Comparison of ENCODE assay signal across 2 cellular contexts in the genomic region with DNA sequence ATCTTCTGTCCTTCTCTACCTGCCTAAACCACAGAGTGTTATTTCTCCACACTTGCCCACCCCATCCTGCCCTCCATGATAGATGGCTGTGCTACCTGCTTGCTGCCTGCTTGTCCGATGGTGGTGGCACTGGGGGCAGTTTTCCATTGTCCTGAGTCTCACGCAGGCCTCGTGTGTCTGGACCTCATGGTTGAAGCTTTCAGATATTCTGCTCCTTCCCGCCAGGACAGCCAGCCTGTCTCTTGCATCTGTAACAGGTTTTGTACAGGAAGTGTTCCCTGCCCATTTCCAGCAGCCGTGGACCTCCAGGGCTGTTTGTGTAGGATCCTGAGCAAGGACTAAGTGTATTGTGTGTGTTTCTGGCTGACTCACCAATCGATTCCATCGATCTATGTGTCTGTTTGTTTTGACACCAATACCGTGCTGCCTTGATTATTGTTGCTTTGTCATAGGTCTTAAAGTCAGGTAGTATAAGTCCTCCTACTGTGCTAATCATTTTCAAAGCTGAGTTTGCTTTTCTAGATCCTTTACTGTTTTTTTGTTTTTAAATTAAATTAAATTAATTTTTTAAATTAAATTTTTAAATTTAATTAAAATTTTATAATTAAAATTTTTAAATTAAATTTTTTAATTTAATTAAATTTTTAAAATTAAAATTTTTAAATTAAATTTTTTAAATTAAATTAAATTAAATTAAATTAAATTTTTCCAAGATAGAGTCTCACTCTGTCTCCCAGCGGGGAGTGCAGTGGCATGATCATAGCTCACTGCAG.
TF ChIP-seq lines count a peak whose summit lies in the region.

No MANE protein-coding gene starts in this region.

TF ChIP-seq in Ishikawa, 13 proteins besides CTCF, POLR2A, EP300 and RAD21 (continued from another document):
- TF ChIP-seq, protein P1, sequence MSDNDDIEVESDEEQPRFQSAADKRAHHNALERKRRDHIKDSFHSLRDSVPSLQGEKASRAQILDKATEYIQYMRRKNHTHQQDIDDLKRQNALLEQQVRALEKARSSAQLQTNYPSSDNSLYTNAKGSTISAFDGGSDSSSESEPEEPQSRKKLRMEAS (IDR thresholded peaks at IDR 0.05) = peak; percentile 33; the same call in 1 of the 2 replicates

TF ChIP-seq in HepG2, 621 proteins besides CTCF, POLR2A, EP300 and RAD21 (continued from another document and continues in another):
- TF ChIP-seq, protein P2, sequence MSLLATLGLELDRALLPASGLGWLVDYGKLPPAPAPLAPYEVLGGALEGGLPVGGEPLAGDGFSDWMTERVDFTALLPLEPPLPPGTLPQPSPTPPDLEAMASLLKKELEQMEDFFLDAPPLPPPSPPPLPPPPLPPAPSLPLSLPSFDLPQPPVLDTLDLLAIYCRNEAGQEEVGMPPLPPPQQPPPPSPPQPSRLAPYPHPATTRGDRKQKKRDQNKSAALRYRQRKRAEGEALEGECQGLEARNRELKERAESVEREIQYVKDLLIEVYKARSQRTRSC (CRISPR knock-in tag; IDR thresholded peaks at IDR 0.05; ENCODE audit: low read depth) = no peak
- peak; percentile 38; the same call in 1 of the 2 replicates for TF ChIP-seq ZMAT3 (CRISPR knock-in tag; conservative IDR thresholded peaks at IDR 0.05)
- TF ChIP-seq HOXA3 (CRISPR knock-in tag; IDR thresholded peaks at IDR 0.05) = peak; percentile 76; the same call in 1 of the 2 replicates
- TF ChIP-seq FOXJ3 (CRISPR knock-in tag; IDR thresholded peaks at IDR 0.05; ENCODE audit: borderline replicate concordance) = peak; percentile 89; the same call in 1 of the 2 replicates
- peak; percentile 38; the same call in 1 of the 2 replicates for TF ChIP-seq ZNF432 (CRISPR knock-in tag; IDR thresholded peaks at IDR 0.05; ENCODE audit: borderline replicate concordance)
- TF ChIP-seq ZNF256 (CRISPR knock-in tag; conservative IDR thresholded peaks at IDR 0.05) = no peak
- TF ChIP-seq, protein P3, sequence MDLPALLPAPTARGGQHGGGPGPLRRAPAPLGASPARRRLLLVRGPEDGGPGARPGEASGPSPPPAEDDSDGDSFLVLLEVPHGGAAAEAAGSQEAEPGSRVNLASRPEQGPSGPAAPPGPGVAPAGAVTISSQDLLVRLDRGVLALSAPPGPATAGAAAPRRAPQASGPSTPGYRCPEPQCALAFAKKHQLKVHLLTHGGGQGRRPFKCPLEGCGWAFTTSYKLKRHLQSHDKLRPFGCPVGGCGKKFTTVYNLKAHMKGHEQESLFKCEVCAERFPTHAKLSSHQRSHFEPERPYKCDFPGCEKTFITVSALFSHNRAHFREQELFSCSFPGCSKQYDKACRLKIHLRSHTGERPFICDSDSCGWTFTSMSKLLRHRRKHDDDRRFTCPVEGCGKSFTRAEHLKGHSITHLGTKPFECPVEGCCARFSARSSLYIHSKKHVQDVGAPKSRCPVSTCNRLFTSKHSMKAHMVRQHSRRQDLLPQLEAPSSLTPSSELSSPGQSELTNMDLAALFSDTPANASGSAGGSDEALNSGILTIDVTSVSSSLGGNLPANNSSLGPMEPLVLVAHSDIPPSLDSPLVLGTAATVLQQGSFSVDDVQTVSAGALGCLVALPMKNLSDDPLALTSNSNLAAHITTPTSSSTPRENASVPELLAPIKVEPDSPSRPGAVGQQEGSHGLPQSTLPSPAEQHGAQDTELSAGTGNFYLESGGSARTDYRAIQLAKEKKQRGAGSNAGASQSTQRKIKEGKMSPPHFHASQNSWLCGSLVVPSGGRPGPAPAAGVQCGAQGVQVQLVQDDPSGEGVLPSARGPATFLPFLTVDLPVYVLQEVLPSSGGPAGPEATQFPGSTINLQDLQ (CRISPR knock-in tag; IDR thresholded peaks at IDR 0.05) = no peak
- no peak for TF ChIP-seq PAF1 (CRISPR knock-in tag; IDR thresholded peaks at IDR 0.05)
- TF ChIP-seq, protein P4, sequence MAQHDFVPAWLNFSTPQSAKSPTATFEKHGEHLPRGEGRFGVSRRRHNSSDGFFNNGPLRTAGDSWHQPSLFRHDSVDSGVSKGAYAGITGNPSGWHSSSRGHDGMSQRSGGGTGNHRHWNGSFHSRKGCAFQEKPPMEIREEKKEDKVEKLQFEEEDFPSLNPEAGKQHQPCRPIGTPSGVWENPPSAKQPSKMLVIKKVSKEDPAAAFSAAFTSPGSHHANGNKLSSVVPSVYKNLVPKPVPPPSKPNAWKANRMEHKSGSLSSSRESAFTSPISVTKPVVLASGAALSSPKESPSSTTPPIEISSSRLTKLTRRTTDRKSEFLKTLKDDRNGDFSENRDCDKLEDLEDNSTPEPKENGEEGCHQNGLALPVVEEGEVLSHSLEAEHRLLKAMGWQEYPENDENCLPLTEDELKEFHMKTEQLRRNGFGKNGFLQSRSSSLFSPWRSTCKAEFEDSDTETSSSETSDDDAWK (CRISPR knock-in tag; IDR thresholded peaks at IDR 0.05) = no peak
- no peak for TF ChIP-seq NR1H2 (CRISPR knock-in tag; IDR thresholded peaks at IDR 0.05; ENCODE audit: borderline replicate concordance, low read depth)
- TF ChIP-seq PHB2 (IDR thresholded peaks at IDR 0.05; ENCODE audit: partially characterized antibody) = no peak
- peak; percentile 66; the same call in 1 of the 2 replicates for TF ChIP-seq ERF (CRISPR knock-in tag; IDR thresholded peaks at IDR 0.05)
- TF ChIP-seq, protein P5, sequence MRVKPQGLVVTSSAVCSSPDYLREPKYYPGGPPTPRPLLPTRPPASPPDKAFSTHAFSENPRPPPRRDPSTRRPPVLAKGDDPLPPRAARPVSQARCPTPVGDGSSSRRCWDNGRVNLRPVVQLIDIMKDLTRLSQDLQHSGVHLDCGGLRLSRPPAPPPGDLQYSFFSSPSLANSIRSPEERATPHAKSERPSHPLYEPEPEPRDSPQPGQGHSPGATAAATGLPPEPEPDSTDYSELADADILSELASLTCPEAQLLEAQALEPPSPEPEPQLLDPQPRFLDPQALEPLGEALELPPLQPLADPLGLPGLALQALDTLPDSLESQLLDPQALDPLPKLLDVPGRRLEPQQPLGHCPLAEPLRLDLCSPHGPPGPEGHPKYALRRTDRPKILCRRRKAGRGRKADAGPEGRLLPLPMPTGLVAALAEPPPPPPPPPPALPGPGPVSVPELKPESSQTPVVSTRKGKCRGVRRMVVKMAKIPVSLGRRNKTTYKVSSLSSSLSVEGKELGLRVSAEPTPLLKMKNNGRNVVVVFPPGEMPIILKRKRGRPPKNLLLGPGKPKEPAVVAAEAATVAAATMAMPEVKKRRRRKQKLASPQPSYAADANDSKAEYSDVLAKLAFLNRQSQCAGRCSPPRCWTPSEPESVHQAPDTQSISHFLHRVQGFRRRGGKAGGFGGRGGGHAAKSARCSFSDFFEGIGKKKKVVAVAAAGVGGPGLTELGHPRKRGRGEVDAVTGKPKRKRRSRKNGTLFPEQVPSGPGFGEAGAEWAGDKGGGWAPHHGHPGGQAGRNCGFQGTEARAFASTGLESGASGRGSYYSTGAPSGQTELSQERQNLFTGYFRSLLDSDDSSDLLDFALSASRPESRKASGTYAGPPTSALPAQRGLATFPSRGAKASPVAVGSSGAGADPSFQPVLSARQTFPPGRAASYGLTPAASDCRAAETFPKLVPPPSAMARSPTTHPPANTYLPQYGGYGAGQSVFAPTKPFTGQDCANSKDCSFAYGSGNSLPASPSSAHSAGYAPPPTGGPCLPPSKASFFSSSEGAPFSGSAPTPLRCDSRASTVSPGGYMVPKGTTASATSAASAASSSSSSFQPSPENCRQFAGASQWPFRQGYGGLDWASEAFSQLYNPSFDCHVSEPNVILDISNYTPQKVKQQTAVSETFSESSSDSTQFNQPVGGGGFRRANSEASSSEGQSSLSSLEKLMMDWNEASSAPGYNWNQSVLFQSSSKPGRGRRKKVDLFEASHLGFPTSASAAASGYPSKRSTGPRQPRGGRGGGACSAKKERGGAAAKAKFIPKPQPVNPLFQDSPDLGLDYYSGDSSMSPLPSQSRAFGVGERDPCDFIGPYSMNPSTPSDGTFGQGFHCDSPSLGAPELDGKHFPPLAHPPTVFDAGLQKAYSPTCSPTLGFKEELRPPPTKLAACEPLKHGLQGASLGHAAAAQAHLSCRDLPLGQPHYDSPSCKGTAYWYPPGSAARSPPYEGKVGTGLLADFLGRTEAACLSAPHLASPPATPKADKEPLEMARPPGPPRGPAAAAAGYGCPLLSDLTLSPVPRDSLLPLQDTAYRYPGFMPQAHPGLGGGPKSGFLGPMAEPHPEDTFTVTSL (CRISPR knock-in tag; IDR thresholded peaks at IDR 0.05; ENCODE audit: borderline replicate concordance) = peak; percentile 97
- no peak for TF ChIP-seq ZNF530 (CRISPR knock-in tag; IDR thresholded peaks at IDR 0.05; ENCODE audit: low read depth)
- TF ChIP-seq, protein P6, sequence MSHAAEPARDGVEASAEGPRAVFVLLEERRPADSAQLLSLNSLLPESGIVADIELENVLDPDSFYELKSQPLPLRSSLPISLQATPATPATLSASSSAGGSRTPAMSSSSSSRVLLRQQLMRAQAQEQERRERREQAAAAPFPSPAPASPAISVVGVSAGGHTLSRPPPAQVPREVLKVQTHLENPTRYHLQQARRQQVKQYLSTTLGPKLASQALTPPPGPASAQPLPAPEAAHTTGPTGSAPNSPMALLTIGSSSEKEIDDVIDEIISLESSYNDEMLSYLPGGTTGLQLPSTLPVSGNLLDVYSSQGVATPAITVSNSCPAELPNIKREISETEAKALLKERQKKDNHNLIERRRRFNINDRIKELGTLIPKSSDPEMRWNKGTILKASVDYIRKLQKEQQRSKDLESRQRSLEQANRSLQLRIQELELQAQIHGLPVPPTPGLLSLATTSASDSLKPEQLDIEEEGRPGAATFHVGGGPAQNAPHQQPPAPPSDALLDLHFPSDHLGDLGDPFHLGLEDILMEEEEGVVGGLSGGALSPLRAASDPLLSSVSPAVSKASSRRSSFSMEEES (CRISPR knock-in tag; IDR thresholded peaks at IDR 0.05) = peak; percentile 54; the same call in 1 of the 2 replicates
- TF ChIP-seq YY1 (IDR thresholded peaks at IDR 0.05; ENCODE audit: insufficient read depth, insufficient replicate concordance, low read depth, low read length) = peak; percentile 14
- peak; percentile 81 for TF ChIP-seq MED1 (CRISPR knock-in tag; IDR thresholded peaks at IDR 0.05)
- peak; percentile 61; the same call in 1 of the 2 replicates for TF ChIP-seq MEF2D (CRISPR knock-in tag; IDR thresholded peaks at IDR 0.05)
- no peak for TF ChIP-seq IKZF4 (CRISPR knock-in tag; IDR thresholded peaks at IDR 0.05; ENCODE audit: borderline replicate concordance, low read depth, not compliant biosample characterization)
- TF ChIP-seq ZBTB8A (CRISPR knock-in tag; IDR thresholded peaks at IDR 0.05; ENCODE audit: borderline replicate concordance, low read depth) = no peak
- no peak for TF ChIP-seq ZZZ3 (CRISPR knock-in tag; IDR thresholded peaks at IDR 0.05; ENCODE audit: borderline replicate concordance)
- no peak for TF ChIP-seq PCBP2 (optimal IDR thresholded peaks at IDR 0.05; ENCODE audit: low read depth, low read length, poor library complexity, severe bottlenecking)
- no peak for TF ChIP-seq SOX6 (IDR thresholded peaks at IDR 0.05)
- peak; percentile 99 for TF ChIP-seq SOX6 (CRISPR knock-in tag; IDR thresholded peaks at IDR 0.05)
- peak; percentile 64; the same call in 1 of the 2 replicates for TF ChIP-seq NCOA2 (CRISPR knock-in tag; IDR thresholded peaks at IDR 0.05)
- TF ChIP-seq, protein P7, sequence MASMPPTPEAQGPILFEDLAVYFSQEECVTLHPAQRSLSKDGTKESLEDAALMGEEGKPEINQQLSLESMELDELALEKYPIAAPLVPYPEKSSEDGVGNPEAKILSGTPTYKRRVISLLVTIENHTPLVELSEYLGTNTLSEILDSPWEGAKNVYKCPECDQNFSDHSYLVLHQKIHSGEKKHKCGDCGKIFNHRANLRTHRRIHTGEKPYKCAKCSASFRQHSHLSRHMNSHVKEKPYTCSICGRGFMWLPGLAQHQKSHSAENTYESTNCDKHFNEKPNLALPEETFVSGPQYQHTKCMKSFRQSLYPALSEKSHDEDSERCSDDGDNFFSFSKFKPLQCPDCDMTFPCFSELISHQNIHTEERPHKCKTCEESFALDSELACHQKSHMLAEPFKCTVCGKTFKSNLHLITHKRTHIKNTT (CRISPR knock-in tag; IDR thresholded peaks at IDR 0.05) = no peak
- TF ChIP-seq, protein P8, sequence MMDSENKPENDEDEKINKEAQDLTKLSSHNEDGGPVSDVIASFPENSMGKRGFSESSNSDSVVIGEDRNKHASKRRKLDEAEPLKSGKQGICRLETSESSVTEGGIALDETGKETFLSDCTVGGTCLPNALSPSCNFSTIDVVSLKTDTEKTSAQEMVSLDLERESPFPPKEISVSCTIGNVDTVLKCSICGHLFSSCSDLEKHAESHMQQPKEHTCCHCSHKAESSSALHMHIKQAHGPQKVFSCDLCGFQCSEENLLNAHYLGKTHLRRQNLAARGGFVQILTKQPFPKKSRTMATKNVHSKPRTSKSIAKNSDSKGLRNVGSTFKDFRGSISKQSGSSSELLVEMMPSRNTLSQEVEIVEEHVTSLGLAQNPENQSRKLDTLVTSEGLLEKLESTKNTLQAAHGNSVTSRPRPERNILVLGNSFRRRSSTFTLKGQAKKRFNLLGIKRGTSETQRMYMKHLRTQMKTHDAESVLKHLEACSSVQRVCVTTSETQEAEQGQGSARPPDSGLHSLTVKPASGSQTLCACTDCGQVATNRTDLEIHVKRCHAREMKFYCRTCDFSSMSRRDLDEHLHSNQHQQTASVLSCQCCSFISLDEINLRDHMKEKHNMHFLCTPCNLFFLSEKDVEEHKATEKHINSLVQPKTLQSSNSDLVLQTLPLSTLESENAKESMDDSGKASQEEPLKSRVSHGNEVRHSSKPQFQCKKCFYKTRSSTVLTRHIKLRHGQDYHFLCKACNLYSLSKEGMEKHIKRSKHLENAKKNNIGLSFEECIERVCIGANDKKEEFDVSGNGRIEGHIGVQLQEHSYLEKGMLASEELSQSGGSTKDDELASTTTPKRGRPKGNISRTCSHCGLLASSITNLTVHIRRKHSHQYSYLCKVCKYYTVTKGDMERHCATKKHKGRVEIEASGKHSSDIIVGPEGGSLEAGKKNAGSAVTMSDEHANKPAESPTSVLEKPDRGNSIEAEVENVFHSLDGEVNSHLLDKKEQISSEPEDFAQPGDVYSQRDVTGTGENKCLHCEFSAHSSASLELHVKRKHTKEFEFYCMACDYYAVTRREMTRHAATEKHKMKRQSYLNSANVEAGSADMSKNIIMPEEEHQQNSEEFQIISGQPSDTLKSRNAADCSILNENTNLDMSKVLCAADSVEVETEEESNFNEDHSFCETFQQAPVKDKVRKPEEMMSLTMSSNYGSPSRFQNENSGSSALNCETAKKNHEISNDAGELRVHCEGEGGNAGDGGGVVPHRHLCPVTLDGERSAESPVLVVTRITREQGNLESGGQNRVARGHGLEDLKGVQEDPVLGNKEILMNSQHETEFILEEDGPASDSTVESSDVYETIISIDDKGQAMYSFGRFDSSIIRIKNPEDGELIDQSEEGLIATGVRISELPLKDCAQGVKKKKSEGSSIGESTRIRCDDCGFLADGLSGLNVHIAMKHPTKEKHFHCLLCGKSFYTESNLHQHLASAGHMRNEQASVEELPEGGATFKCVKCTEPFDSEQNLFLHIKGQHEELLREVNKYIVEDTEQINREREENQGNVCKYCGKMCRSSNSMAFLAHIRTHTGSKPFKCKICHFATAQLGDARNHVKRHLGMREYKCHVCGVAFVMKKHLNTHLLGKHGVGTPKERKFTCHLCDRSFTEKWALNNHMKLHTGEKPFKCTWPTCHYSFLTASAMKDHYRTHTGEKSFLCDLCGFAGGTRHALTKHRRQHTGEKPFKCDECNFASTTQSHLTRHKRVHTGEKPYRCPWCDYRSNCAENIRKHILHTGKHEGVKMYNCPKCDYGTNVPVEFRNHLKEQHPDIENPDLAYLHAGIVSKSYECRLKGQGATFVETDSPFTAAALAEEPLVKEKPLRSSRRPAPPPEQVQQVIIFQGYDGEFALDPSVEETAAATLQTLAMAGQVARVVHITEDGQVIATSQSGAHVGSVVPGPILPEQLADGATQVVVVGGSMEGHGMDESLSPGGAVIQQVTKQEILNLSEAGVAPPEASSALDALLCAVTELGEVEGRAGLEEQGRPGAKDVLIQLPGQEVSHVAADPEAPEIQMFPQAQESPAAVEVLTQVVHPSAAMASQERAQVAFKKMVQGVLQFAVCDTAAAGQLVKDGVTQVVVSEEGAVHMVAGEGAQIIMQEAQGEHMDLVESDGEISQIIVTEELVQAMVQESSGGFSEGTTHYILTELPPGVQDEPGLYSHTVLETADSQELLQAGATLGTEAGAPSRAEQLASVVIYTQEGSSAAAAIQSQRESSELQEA (CRISPR knock-in tag; IDR thresholded peaks at IDR 0.05; ENCODE audit: not compliant biosample characterization) = peak; percentile 52
